ENCODE assay signal across 15 cellular contexts in genomic region chr4:665381-665750, GRCh38. TPM values are rescaled to one million over a fixed set of nuclear protein-coding genes. Genes with fewer than 3 reads are reported as not detected.
DNase-seq lines count a peak whose midpoint lies in the region; ATAC-seq, FAIRE-seq and TF ChIP-seq lines count a peak whose summit lies in the region.
"Had no signal": no experiment of that assay in that cellular context is flagged by ENCODE, and none has a peak within 500 bp of the region (broad histone marks: within the 10 kb centered on the region; RNA-seq: fewer than 3 reads in every experiment).

No MANE protein-coding gene starts in this region.

- DNase-seq in CD8-positive, alpha-beta T cell: peak in 1 of 7 experiments; percentile 26
- no peak for DNase-seq in K562 (ENCODE audit: extremely low read depth in 1 of 4, low spot score in 3 of 4)
- DNase-seq in naive thymus-derived CD8-positive, alpha-beta T cell: peak in 2 of 10 donors; percentile 4 to 63
- DNase-seq in lower leg skin (ENCODE audit: low spot score in 2 of 2): no peak
- DNase-seq in GM20000 (ENCODE audit: low spot score): no peak
- DNase-seq: effector CD8-positive, alpha-beta T cell; NCI-H187 treated with DMSO at 0.1 percent for 48 hours; NCI-H510A treated with DMSO at 0.1 percent for 48 hours; stimulated activated CD4-positive, alpha-beta T cell treated with anti-CD3 and anti-CD28 coated beads, Interleukin-12 subunit alpha, Interleukin-12 subunit beta, amount 100 ng/mL, for 4 hours; SW 1271 had no signal

- no peak overlapping the region for H2AFZ ChIP-seq in K562 (ENCODE audit: low read depth, low read length)

- peaks cover 7% of the 10 kb centered on the region for H3K36me3 Mint-ChIP-seq in CD8-positive, alpha-beta T cell
- H3K36me3 Mint-ChIP-seq in naive thymus-derived CD8-positive, alpha-beta T cell: peaks cover 0 to 3% (median 0%) of the 10 kb centered on the region in 3 donors
- H3K36me3 Mint-ChIP-seq: brain had no signal

- TF ChIP-seq POLR2A in K562 (conservative IDR thresholded peaks at IDR 0.05) (no peak), lower leg skin (IDR thresholded peaks at IDR 0.05) (no peak)

- no peaks in the 10 kb centered on the region for H3K27me3 Mint-ChIP-seq in CD8-positive, alpha-beta T cell (ENCODE audit: low read depth)
- no peaks in the 10 kb centered on the region for H3K27me3 Mint-ChIP-seq in naive thymus-derived CD8-positive, alpha-beta T cell

- no TSS peak for BruUV-seq in K562 (replicated peaks; lab: Mats Ljungman, UMichigan)

- 2% methylated on average over 12 of the region's 12 CpGs for WGBS in K562 (ENCODE audit: insufficient coverage, low coverage, missing lambda C conversion rate)
- 90 to 92% methylated on average over 12 of the region's 12 CpGs for WGBS in lower leg skin, 2 donors

- FAIRE-seq in K562 (lab: Jason Lieb, UNC): no peak
- FAIRE-seq: GM12891, pancreas had no signal

- peak overlapping the region in 2 of 10 experiments; percentile 69 to 77; a peak in 1 of 20 replicates for H3K4me3 ChIP-seq in BLaER1 treated with 17β-estradiol and CSF1 and Interleukin-3, amounts not matched to agents 10 nM and 100 nM
- H3K4me3 ChIP-seq in CD8-positive, alpha-beta T cell (ENCODE audit: low read depth, low read length): no peak overlapping the region
- H3K4me3 ChIP-seq in K562 (no peak overlapping the region), lower leg skin (ENCODE audit: low read depth, poor library complexity, severe bottlenecking) (no peak overlapping the region)
- H3K4me3 ChIP-seq: pancreas had no signal

- POLR2A ChIA-PET in CD8-positive, alpha-beta T cell (lab: Charles Lee): interaction anchor here (3.2 kb wide), 1 partner anchor 8 kb away, joined by 30 read pairs; the partner anchor contains the start of genes ATP5ME and MYL5
- POLR2A ChIA-PET in K562 (lab: Yijun Ruan, JAX): interaction anchor here (0.8 kb wide), 1 partner anchor 9 kb away, joined by 3 read pairs; the partner anchor contains the start of genes ATP5ME and MYL5
- POLR2A ChIA-PET in naive thymus-derived CD8-positive, alpha-beta T cell (lab: Charles Lee): interaction anchor here (0.6 to 3.7 kb wide), 3 partner anchors 8 to 267 kb away, joined by 3 to 58 read pairs (median 5); partner anchors contain the start of genes ATP5ME, GAK, MYL5 and TMEM175

- no peak overlapping the region for H3K27ac Mint-ChIP-seq in CD8-positive, alpha-beta T cell
- H3K27ac Mint-ChIP-seq in naive thymus-derived CD8-positive, alpha-beta T cell: peak overlapping the region in 4 of 10 donors; percentile 16 to 92 (median 26)

- peaks cover 26 to 38% (median 33%) of the 10 kb centered on the region in 10 experiments for H3K4me1 ChIP-seq in BLaER1 treated with 17β-estradiol and CSF1 and Interleukin-3, amounts not matched to agents 10 nM and 100 nM
- H3K4me1 ChIP-seq in CD8-positive, alpha-beta T cell (ENCODE audit: insufficient read depth, low read length): peaks cover 19% of the 10 kb centered on the region
- peaks cover 0 to 42% of the 10 kb centered on the region in 2 experiments; a peak in 2 of 5 replicates for H3K4me1 ChIP-seq in K562 (replicated peaks in 1 of 2; ENCODE audit: control insufficient read depth in 2 of 2, insufficient read depth in 2 of 2, low read length in 2 of 2)
- H3K4me1 ChIP-seq: pancreas had no signal

- no peaks in the 10 kb centered on the region for H3K9me1 ChIP-seq in K562 (ENCODE audit: control insufficient read depth, insufficient read depth, low read length)

- CTCF ChIA-PET in CD8-positive, alpha-beta T cell (lab: Charles Lee): interaction anchor here (0.9 kb wide), 1 partner anchor 8 kb away, joined by 3 read pairs; the partner anchor contains the start of gene ATP5ME
- CTCF ChIA-PET in K562 (lab: Yijun Ruan, JAX; ENCODE audit: low intra/inter-chr PET ratio): no interaction called here

- no peak for TF ChIP-seq CTCF in CD8-positive, alpha-beta T cell (IDR thresholded peaks at IDR 0.05)
- no peak for TF ChIP-seq CTCF in K562 (IDR thresholded peaks at IDR 0.05 in 2 of 3, conservative IDR thresholded peaks at IDR 0.05 in 1 of 3; ENCODE audit: insufficient read depth in 2 of 3, low read depth in 1 of 3, low read length in 3 of 3)
- no peak for TF ChIP-seq CTCF in lower leg skin (IDR thresholded peaks at IDR 0.05)
- no peak for TF ChIP-seq CTCF in GM20000 (IDR thresholded peaks at IDR 0.05; ENCODE audit: extremely low read depth, missing control alignments)

- peaks cover 0 to 15% (median 2%) of the 10 kb centered on the region in 11 experiments; a peak in 17 of 22 replicates for H3K36me3 ChIP-seq in BLaER1 treated with 17β-estradiol and CSF1 and Interleukin-3, amounts not matched to agents 10 nM and 100 nM
- no peaks in the 10 kb centered on the region for H3K36me3 ChIP-seq in CD8-positive, alpha-beta T cell (ENCODE audit: insufficient read depth, low read length)
- no peaks in the 10 kb centered on the region for H3K36me3 ChIP-seq in K562 (ENCODE audit: control insufficient read depth, insufficient read depth, low read length)
- H3K36me3 ChIP-seq: pancreas had no signal

- no peak for TF ChIP-seq RAD21 in K562 (CRISPR knock-in tag; conservative IDR thresholded peaks at IDR 0.05 in 1 of 2, IDR thresholded peaks at IDR 0.05 in 1 of 2)

- no peaks in the 10 kb centered on the region; a peak in 1 of 22 replicates for H4K20me1 ChIP-seq in BLaER1 treated with 17β-estradiol and CSF1 and Interleukin-3, amounts not matched to agents 10 nM and 100 nM
- H4K20me1 ChIP-seq in K562 (replicated peaks; ENCODE audit: control insufficient read depth, insufficient read depth, low read length): no peaks in the 10 kb centered on the region

- in situ Hi-C loops in K562 (cut with MboI): no loop called here

- H3K9ac ChIP-seq in BLaER1 treated with 17β-estradiol and CSF1 and Interleukin-3, amounts not matched to agents 10 nM and 100 nM: peak overlapping the region in 6 of 11 experiments; percentile 15 to 54 (median 46); a peak in 7 of 22 replicates
- no peak overlapping the region for H3K9ac ChIP-seq in K562 (ENCODE audit: insufficient read depth in 1 of 2, low read depth in 2 of 2, low read length in 2 of 2)

- H3K4me3 Mint-ChIP-seq in CD8-positive, alpha-beta T cell: peak overlapping the region; percentile 83
- H3K4me3 Mint-ChIP-seq in naive thymus-derived CD8-positive, alpha-beta T cell: peak overlapping the region in 8 of 10 donors; percentile 12 to 89 (median 52)

- no peaks in the 10 kb centered on the region for H3K9me3 ChIP-seq in BLaER1 treated with 17β-estradiol and CSF1 and Interleukin-3, amounts not matched to agents 10 nM and 100 nM (replicated peaks in 1 of 11)
- H3K9me3 ChIP-seq in CD8-positive, alpha-beta T cell (ENCODE audit: low read length): no peaks in the 10 kb centered on the region
- no peaks in the 10 kb centered on the region for H3K9me3 ChIP-seq in K562 (replicated peaks; ENCODE audit: control insufficient read depth, insufficient read depth, low read depth, low read length)
- H3K9me3 ChIP-seq: pancreas had no signal

- peak overlapping the region; percentile 87 to 99 (median 94) for H3K4me2 ChIP-seq in BLaER1 treated with 17β-estradiol and CSF1 and Interleukin-3, amounts not matched to agents 10 nM and 100 nM
- no peak overlapping the region for H3K4me2 ChIP-seq in K562 (ENCODE audit: insufficient read depth, low read length)

- intact Hi-C loops in CD8-positive, alpha-beta T cell (cut with DNase I, micrococcal nuclease): no loop called here
- intact Hi-C loops in K562 (cut with micrococcal nuclease) (no loop called here), lower leg skin (cut with DNase I; ENCODE audit: low total_unique reads) (no loop called here)

- no peaks in the 10 kb centered on the region for H3K9me3 Mint-ChIP-seq in CD8-positive, alpha-beta T cell
- H3K9me3 Mint-ChIP-seq in naive thymus-derived CD8-positive, alpha-beta T cell: no peaks in the 10 kb centered on the region
- H3K9me3 Mint-ChIP-seq: brain had no signal

- H3K4me1 Mint-ChIP-seq in CD8-positive, alpha-beta T cell (ENCODE audit: low read depth): peaks cover 17% of the 10 kb centered on the region
- peaks cover 11 to 34% (median 15%) of the 10 kb centered on the region in 4 donors for H3K4me1 Mint-ChIP-seq in naive thymus-derived CD8-positive, alpha-beta T cell
- H3K4me1 Mint-ChIP-seq: brain had no signal

- H3K79me2 ChIP-seq in K562 (ENCODE audit: control insufficient read depth, insufficient read depth, low read length): no peaks in the 10 kb centered on the region

- H3K27me3 ChIP-seq in BLaER1 treated with 17β-estradiol and CSF1 and Interleukin-3, amounts not matched to agents 10 nM and 100 nM: no peaks in the 10 kb centered on the region
- no peaks in the 10 kb centered on the region for H3K27me3 ChIP-seq in CD8-positive, alpha-beta T cell (ENCODE audit: insufficient read depth, low read length)
- H3K27me3 ChIP-seq in K562 (ENCODE audit: control insufficient read depth in 2 of 2, insufficient read depth in 2 of 2, low read length in 2 of 2): peaks cover 21 to 52% of the 10 kb centered on the region in 2 experiments; a peak in 3 of 5 replicates
- H3K27me3 ChIP-seq: pancreas had no signal

- no peak for ATAC-seq in CD8-positive, alpha-beta T cell
- ATAC-seq in K562 (no peak), GM21360 (IDR thresholded peaks at IDR 0.05; ENCODE audit: unreplicated experiment) (no peak)
- no peak for ATAC-seq in naive thymus-derived CD8-positive, alpha-beta T cell
- ATAC-seq: pancreas had no signal

- H3K27ac ChIP-seq in BLaER1 treated with 17β-estradiol and CSF1 and Interleukin-3, amounts not matched to agents 10 nM and 100 nM: peak overlapping the region in 3 of 11 experiments; percentile 21 to 89 (median 23); a peak in 3 of 22 replicates
- H3K27ac ChIP-seq in CD8-positive, alpha-beta T cell (ENCODE audit: low read depth, low read length): no peak overlapping the region
- no peak overlapping the region for H3K27ac ChIP-seq in K562 (ENCODE audit: extremely low read depth, low read depth, low read length)
- H3K27ac ChIP-seq: pancreas had no signal

- TF ChIP-seq EP300 in K562 (IDR thresholded peaks at IDR 0.05; ENCODE audit: low read length): no peak

RNA-seq across cellular contexts. Expression of gene ATP5ME, which starts 8.7 kb away (rescaled TPM):
- 100 to 1,000 TPM; 113 to 114 TPM for total RNA-seq in CD8-positive, alpha-beta T cell
- total RNA-seq in K562 (2011; cell fraction: chromatin; rRNA removed; ENCODE audit: low replicate concordance): 72.8 and 88.6 TPM in 2 replicates
- 122 and 189 TPM in 2 replicates for total RNA-seq in K562 (2011; cell fraction: nucleolus; rRNA removed)
- total RNA-seq in K562 (2011; cell fraction: nucleoplasm; rRNA removed): 125 and 130 TPM in 2 replicates
- total RNA-seq in K562 (2014; rRNA removed): 746 and 978 TPM in 2 replicates
- 839 and 887 TPM in 2 replicates for total RNA-seq in K562 (2014; rRNA removed; fragmentation: Illumina TruSeq; extraction: Trizol)
- total RNA-seq in K562 (2015; rRNA removed; fragmentation: Illumina TruSeq; extraction: Trizol): 914 and 930 TPM in 2 replicates
- 509 and 535 TPM in 2 replicates for total RNA-seq in K562 (2021)
- polyA plus RNA-seq in K562 (2011; rRNA removed): 573 and 595 TPM in 2 replicates
- polyA plus RNA-seq in K562 (2011; cell fraction: cytosol; rRNA removed): 589 and 678 TPM in 2 replicates
- polyA plus RNA-seq in K562 (2011; cell fraction: nucleus; rRNA removed): 222 and 265 TPM in 2 replicates
- 689 and 2,439 TPM in 2 replicates for polyA plus RNA-seq in K562 (2012)
- polyA plus RNA-seq in K562 (2014; fragmentation: Illumina TruSeq; extraction: Trizol): 632 and 822 TPM in 2 replicates
- 1,000 to 10,000 TPM; 2,400 to 2,480 TPM for polyA plus RNA-seq in K562 (2014; fragmentation: Nextera tagmentation; extraction: Ambion mirVana)
- 987 and 1,053 TPM in 2 replicates for polyA plus RNA-seq in K562 (2014; rRNA removed)
- 147 and 173 TPM in 2 replicates for polyA minus RNA-seq in K562 (2011; rRNA and poly(A)+ RNA removed)
- 96.7 and 103 TPM in 2 replicates for polyA minus RNA-seq in K562 (2011; cell fraction: cytosol; rRNA and poly(A)+ RNA removed)
- 41.5 and 69.1 TPM in 2 replicates for polyA minus RNA-seq in K562 (2011; cell fraction: nucleus; rRNA and poly(A)+ RNA removed)
- 100 to 1,000 TPM; 146 to 155 TPM for total RNA-seq in naive thymus-derived CD8-positive, alpha-beta T cell
- polyA plus RNA-seq in naive thymus-derived CD8-positive, alpha-beta T cell: 100 to 1,000 TPM; 420 to 468 (median 462) TPM
- total RNA-seq in lower leg skin: 100 to 1,000 TPM in 3 of 4 donors, 10 to 100 TPM in 1; 38.2 to 172 (median 140) TPM

RNA-seq across cellular contexts. Expression of gene MYL5, which starts 9.0 kb away (rescaled TPM):
- 10 to 100 TPM; 27.2 to 28.7 TPM for total RNA-seq in CD8-positive, alpha-beta T cell
- total RNA-seq in K562 (2011; cell fraction: chromatin; rRNA removed; ENCODE audit: low replicate concordance): 13.3 and 32.0 TPM in 2 replicates
- total RNA-seq in K562 (2011; cell fraction: nucleolus; rRNA removed): 19.7 and 19.9 TPM in 2 replicates
- total RNA-seq in K562 (2011; cell fraction: nucleoplasm; rRNA removed): 9.6 and 13.4 TPM in 2 replicates
- total RNA-seq in K562 (2014; rRNA removed) (4.9 and 6.2 TPM in 2 replicates), K562 (2014; rRNA removed; fragmentation: Illumina TruSeq; extraction: Trizol) (2.6 and 3.1 TPM in 2 replicates), K562 (2015; rRNA removed; fragmentation: Illumina TruSeq; extraction: Trizol) (5.1 and 5.9 TPM in 2 replicates), K562 (2021) (9.1 and 10.0 TPM in 2 replicates), lower leg skin (10 to 100 TPM in 1 of 4 donors, 1 to 10 TPM in 3; 7.2 to 31.4 (median 7.7) TPM)
- polyA plus RNA-seq in K562 (2011; rRNA removed) (3.8 and 4.1 TPM in 2 replicates), K562 (2014; fragmentation: Illumina TruSeq; extraction: Trizol) (3.4 and 5.5 TPM in 2 replicates), K562 (2014; fragmentation: Nextera tagmentation; extraction: Ambion mirVana) (1 to 10 TPM; 1.4 TPM), K562 (2014; rRNA removed) (6.0 and 6.9 TPM in 2 replicates)
- 2.8 TPM in 2 replicates for polyA plus RNA-seq in K562 (2011; cell fraction: cytosol; rRNA removed)
- 18.2 and 29.5 TPM in 2 replicates for polyA plus RNA-seq in K562 (2011; cell fraction: nucleus; rRNA removed)
- 9.3 and 13.7 TPM in 2 replicates for polyA plus RNA-seq in K562 (2012)
- polyA minus RNA-seq in K562 (2011; rRNA and poly(A)+ RNA removed): 3.1 and 4.0 TPM in 2 replicates
- 0.76 and 1.5 TPM in 2 replicates for polyA minus RNA-seq in K562 (2011; cell fraction: cytosol; rRNA and poly(A)+ RNA removed)
- 11.0 and 13.6 TPM in 2 replicates for polyA minus RNA-seq in K562 (2011; cell fraction: nucleus; rRNA and poly(A)+ RNA removed)
- 10 to 100 TPM; 34.9 to 35.6 TPM for total RNA-seq in naive thymus-derived CD8-positive, alpha-beta T cell
- 10 to 100 TPM in 1 of 3 donors, 1 to 10 TPM in 2; 3.1 to 13.9 (median 7.5) TPM for polyA plus RNA-seq in naive thymus-derived CD8-positive, alpha-beta T cell

RNA-seq across cellular contexts. Expression of gene SLC49A3, which starts 23.6 kb away (rescaled TPM):
- under 1 TPM; 0.69 to 0.73 TPM for total RNA-seq in CD8-positive, alpha-beta T cell
- not detected in 2 replicates for total RNA-seq in K562 (2011; cell fraction: chromatin; rRNA removed; ENCODE audit: low replicate concordance)
- total RNA-seq in K562 (2011; cell fraction: nucleolus; rRNA removed): 0.39 TPM in 1 of 2 replicates, not detected in the other
- 0.61 TPM in 1 of 2 replicates, not detected in the other for total RNA-seq in K562 (2011; cell fraction: nucleoplasm; rRNA removed)
- not detected in 2 replicates for total RNA-seq in K562 (2014; rRNA removed)
- total RNA-seq in K562 (2014; rRNA removed; fragmentation: Illumina TruSeq; extraction: Trizol): not detected in 2 replicates
- not detected in 2 replicates for total RNA-seq in K562 (2015; rRNA removed; fragmentation: Illumina TruSeq; extraction: Trizol)
- total RNA-seq in K562 (2021): 0.24 and 0.29 TPM in 2 replicates
- polyA plus RNA-seq in K562 (2011; rRNA removed): not detected in 2 replicates
- 0.03 and 0.22 TPM in 2 replicates for polyA plus RNA-seq in K562 (2011; cell fraction: cytosol; rRNA removed)
- polyA plus RNA-seq in K562 (2011; cell fraction: nucleus; rRNA removed): 0.25 and 0.55 TPM in 2 replicates
- 0.21 and 0.30 TPM in 2 replicates for polyA plus RNA-seq in K562 (2012)
- not detected in 2 replicates for polyA plus RNA-seq in K562 (2014; fragmentation: Illumina TruSeq; extraction: Trizol)
- polyA plus RNA-seq in K562 (2014; fragmentation: Nextera tagmentation; extraction: Ambion mirVana): not detected
- 0.18 and 0.41 TPM in 2 replicates for polyA plus RNA-seq in K562 (2014; rRNA removed)
- not detected in 2 replicates for polyA minus RNA-seq in K562 (2011; rRNA and poly(A)+ RNA removed)
- polyA minus RNA-seq in K562 (2011; cell fraction: cytosol; rRNA and poly(A)+ RNA removed): not detected in 2 replicates
- not detected in 2 replicates for polyA minus RNA-seq in K562 (2011; cell fraction: nucleus; rRNA and poly(A)+ RNA removed)
- 1 to 10 TPM; 2.0 to 3.7 TPM for total RNA-seq in naive thymus-derived CD8-positive, alpha-beta T cell
- under 1 TPM in 2 of 3 donors, not detected in 1; 0.30 to 0.38 TPM for polyA plus RNA-seq in naive thymus-derived CD8-positive, alpha-beta T cell
- total RNA-seq in lower leg skin: 10 to 100 TPM; 16.8 to 33.8 (median 22.7) TPM

RNA-seq across cellular contexts. Expression of gene PDE6B, which starts 40.0 kb away (rescaled TPM):
- total RNA-seq in CD8-positive, alpha-beta T cell: 10 to 100 TPM; 10.3 to 10.4 TPM
- total RNA-seq in K562 (2011; cell fraction: chromatin; rRNA removed; ENCODE audit: low replicate concordance): 0.30 TPM in 1 of 2 replicates, not detected in the other
- not detected in 2 replicates for total RNA-seq in K562 (2011; cell fraction: nucleolus; rRNA removed)
- total RNA-seq in K562 (2011; cell fraction: nucleoplasm; rRNA removed): not detected in 2 replicates
- total RNA-seq in K562 (2014; rRNA removed): not detected in 2 replicates
- total RNA-seq in K562 (2014; rRNA removed; fragmentation: Illumina TruSeq; extraction: Trizol): not detected in 2 replicates
- not detected in 2 replicates for total RNA-seq in K562 (2015; rRNA removed; fragmentation: Illumina TruSeq; extraction: Trizol)
- total RNA-seq in K562 (2021): not detected in 2 replicates
- polyA plus RNA-seq in K562 (2011; rRNA removed): not detected in 2 replicates
- polyA plus RNA-seq in K562 (2011; cell fraction: cytosol; rRNA removed): 0.04 TPM in 1 of 2 replicates, not detected in the other
- polyA plus RNA-seq in K562 (2011; cell fraction: nucleus; rRNA removed): not detected in 2 replicates
- polyA plus RNA-seq in K562 (2012): 0.07 and 0.10 TPM in 2 replicates
- not detected in 2 replicates for polyA plus RNA-seq in K562 (2014; fragmentation: Illumina TruSeq; extraction: Trizol)
- polyA plus RNA-seq in K562 (2014; fragmentation: Nextera tagmentation; extraction: Ambion mirVana): under 1 TPM in 1 of 2 experiments, not detected in 1; 0.04 TPM
- polyA plus RNA-seq in K562 (2014; rRNA removed): not detected in 2 replicates
- polyA minus RNA-seq in K562 (2011; rRNA and poly(A)+ RNA removed): 0.07 TPM in 1 of 2 replicates, not detected in the other
- polyA minus RNA-seq in K562 (2011; cell fraction: cytosol; rRNA and poly(A)+ RNA removed): not detected in 2 replicates
- polyA minus RNA-seq in K562 (2011; cell fraction: nucleus; rRNA and poly(A)+ RNA removed): not detected in 2 replicates
- total RNA-seq in naive thymus-derived CD8-positive, alpha-beta T cell: 10 to 100 TPM; 20.7 to 24.7 TPM
- 10 to 100 TPM; 21.5 to 26.3 (median 25.4) TPM for polyA plus RNA-seq in naive thymus-derived CD8-positive, alpha-beta T cell
- total RNA-seq in lower leg skin: 1 to 10 TPM in 1 of 4 donors, under 1 TPM in 1, not detected in 2; 0.59 to 1.5 TPM

RNA-seq across cellular contexts. Expression of gene PCGF3, which starts 40.3 kb away (rescaled TPM):
- 10 to 100 TPM; 39.1 to 39.5 TPM for total RNA-seq in CD8-positive, alpha-beta T cell
- total RNA-seq in K562 (2011; cell fraction: chromatin; rRNA removed; ENCODE audit: low replicate concordance): 122 and 175 TPM in 2 replicates
- 123 and 128 TPM in 2 replicates for total RNA-seq in K562 (2011; cell fraction: nucleolus; rRNA removed)
- 119 and 129 TPM in 2 replicates for total RNA-seq in K562 (2011; cell fraction: nucleoplasm; rRNA removed)
- total RNA-seq in K562 (2014; rRNA removed) (31.3 and 39.9 TPM in 2 replicates), K562 (2014; rRNA removed; fragmentation: Illumina TruSeq; extraction: Trizol) (13.3 and 14.7 TPM in 2 replicates), K562 (2015; rRNA removed; fragmentation: Illumina TruSeq; extraction: Trizol) (19.1 and 20.3 TPM in 2 replicates), K562 (2021) (39.6 and 46.1 TPM in 2 replicates), lower leg skin (100 to 1,000 TPM in 1 of 4 donors, 10 to 100 TPM in 3; 55.2 to 102 (median 72.3) TPM)
- polyA plus RNA-seq in K562 (2011; rRNA removed) (37.2 and 42.2 TPM in 2 replicates), K562 (2014; fragmentation: Illumina TruSeq; extraction: Trizol) (18.9 and 20.4 TPM in 2 replicates), K562 (2014; fragmentation: Nextera tagmentation; extraction: Ambion mirVana) (1 to 10 TPM; 2.6 to 4.3 TPM), K562 (2014; rRNA removed) (40.1 and 40.2 TPM in 2 replicates)
- 35.7 and 39.0 TPM in 2 replicates for polyA plus RNA-seq in K562 (2011; cell fraction: cytosol; rRNA removed)
- 197 and 242 TPM in 2 replicates for polyA plus RNA-seq in K562 (2011; cell fraction: nucleus; rRNA removed)
- polyA plus RNA-seq in K562 (2012): 22.9 and 34.4 TPM in 2 replicates
- 25.9 and 30.6 TPM in 2 replicates for polyA minus RNA-seq in K562 (2011; rRNA and poly(A)+ RNA removed)
- 22.7 and 34.9 TPM in 2 replicates for polyA minus RNA-seq in K562 (2011; cell fraction: cytosol; rRNA and poly(A)+ RNA removed)
- 74.0 and 79.4 TPM in 2 replicates for polyA minus RNA-seq in K562 (2011; cell fraction: nucleus; rRNA and poly(A)+ RNA removed)
- total RNA-seq in naive thymus-derived CD8-positive, alpha-beta T cell: 10 to 100 TPM; 45.6 to 49.3 TPM
- 1 to 10 TPM; 3.4 to 4.4 (median 3.9) TPM for polyA plus RNA-seq in naive thymus-derived CD8-positive, alpha-beta T cell

Comparison
In these comparisons a context has a peak if more than half of its experiments do, and no peak if none do; other contexts are left out.
1. H3K9ac ChIP-seq: peak in BLaER1 treated with 17β-estradiol and CSF1 and Interleukin-3, amounts not matched to agents 10 nM and 100 nM (6 of 11); none in K562 (0 of 2).